ENCODE assay signal across 8 cellular contexts in genomic region chr15:67839358-67839928, GRCh38. TPM values are rescaled to one million over a fixed set of nuclear protein-coding genes. Genes with fewer than 3 reads are reported as not detected.
DNase-seq lines count a peak whose midpoint lies in the region; ATAC-seq, FAIRE-seq and TF ChIP-seq lines count a peak whose summit lies in the region.

No MANE protein-coding gene starts in this region.

- no peaks in the 10 kb centered on the region for H3K9me3 ChIP-seq in OCI-LY3 (ENCODE audit: insufficient read depth, low read length)
- no peaks in the 10 kb centered on the region; the same call in 2 of the 3 replicates for H3K9me3 ChIP-seq in GM12878 (replicated peaks; ENCODE audit: control insufficient read depth, insufficient read depth, low read length)
- no peaks in the 10 kb centered on the region for H3K9me3 ChIP-seq in smooth muscle cell (replicated peaks; ENCODE audit: low read depth)

- H2AFZ ChIP-seq in OCI-LY3 (ENCODE audit: low read depth, low read length) (peak overlapping the region; percentile 99), GM12878 (ENCODE audit: control insufficient read depth, low read depth, low read length) (peak overlapping the region; percentile 91), smooth muscle cell (ENCODE audit: low read depth) (no peak overlapping the region)

- peak overlapping the region; percentile 73 for H3K9ac ChIP-seq in OCI-LY3 (ENCODE audit: low read length)
- H3K9ac ChIP-seq in GM12878 (ENCODE audit: control insufficient read depth, insufficient read depth, low read length) = peak overlapping the region; percentile 84
- H3K9ac ChIP-seq in smooth muscle cell (ENCODE audit: low read depth) = peak overlapping the region; percentile 93

- RAD21 ChIA-PET in GM12878 (lab: Charles Lee; ENCODE audit: unreplicated experiment) = no interaction called here

- POLR2A ChIA-PET in GM12878 (lab: Charles Lee) = interaction anchor here (0.6 kb wide), 1 partner anchor 371 kb away, joined by 4 read pairs; no protein-coding TSS in a partner anchor

- no peaks in the 10 kb centered on the region for H3K36me3 Mint-ChIP-seq in immature natural killer cell

- CTCF ChIA-PET in GM12878 (lab: Yijun Ruan, JAX) = no interaction called here

- peaks cover 11% of the 10 kb centered on the region for H3F3A ChIP-seq in smooth muscle cell (ENCODE audit: low read depth)

- peak; percentile 14 for ATAC-seq in Right ventricle myocardium inferior
- ATAC-seq in HG03439 (IDR thresholded peaks at IDR 0.05; ENCODE audit: unreplicated experiment) = peak; percentile 5
- ATAC-seq in GM12878 = peak; percentile 30

- H3K27me3 Mint-ChIP-seq in immature natural killer cell (ENCODE audit: low read depth in 3 of 3) = peaks cover 27 to 37% (median 34%) of the 10 kb centered on the region in 3 donors

- DNase-seq in Right ventricle myocardium inferior (ENCODE audit: missing footprints) (no peak), cardiac septum (ENCODE audit: low spot score) (no peak), GM12878 (ENCODE audit: low read depth, low spot score) (no peak), immature natural killer cell (no peak), smooth muscle cell (lab: John Stamatoyannopoulos, UW; ENCODE audit: unreplicated experiment) (no peak), NCI-H1048 (lab: John Stamatoyannopoulos, UW) (no peak)

- FAIRE-seq in GM12878 (lab: Jason Lieb, UNC) = no peak

- no peaks in the 10 kb centered on the region for H3K36me3 ChIP-seq in OCI-LY3 (replicated peaks; ENCODE audit: low read depth, low read length)
- no peaks in the 10 kb centered on the region for H3K36me3 ChIP-seq in GM12878 (ENCODE audit: control insufficient read depth in 2 of 2, insufficient read depth in 2 of 2, low read length in 1 of 2)
- no peaks in the 10 kb centered on the region for H3K36me3 ChIP-seq in smooth muscle cell (ENCODE audit: low read depth)

- peaks cover 47 to 59% of the 10 kb centered on the region in 2 donors for H3K4me1 Mint-ChIP-seq in immature natural killer cell

- H4K20me1 ChIP-seq in OCI-LY3 (ENCODE audit: insufficient read depth, low read length) (no peaks in the 10 kb centered on the region), GM12878 (ENCODE audit: control insufficient read depth, insufficient read depth) (no peaks in the 10 kb centered on the region; the same call in 1 of the 2 replicates), smooth muscle cell (ENCODE audit: low read depth) (no peaks in the 10 kb centered on the region)

- H3K27me3 ChIP-seq in OCI-LY3 (ENCODE audit: low read depth, low read length) = peaks cover 21% of the 10 kb centered on the region
- peaks cover 12 to 14% of the 10 kb centered on the region in 2 experiments; a peak in 3 of 4 replicates for H3K27me3 ChIP-seq in GM12878 (replicated peaks in 1 of 2; ENCODE audit: control insufficient read depth in 2 of 2, insufficient read depth in 2 of 2, low read length in 1 of 2)
- H3K27me3 ChIP-seq in smooth muscle cell (ENCODE audit: low read depth) = peaks cover 34% of the 10 kb centered on the region

- peak overlapping the region; percentile 93 to 98 (median 96) for H3K27ac Mint-ChIP-seq in immature natural killer cell

- TF ChIP-seq CTCF in OCI-LY3 (IDR thresholded peaks at IDR 0.05; ENCODE audit: low read depth, low read length) = no peak
- TF ChIP-seq CTCF in GM12878 (IDR thresholded peaks at IDR 0.05 in 2 of 3, conservative IDR thresholded peaks at IDR 0.05 in 1 of 3; ENCODE audit: control insufficient read depth in 2 of 3, extremely low read depth in 1 of 3, insufficient read depth in 1 of 3, low read depth in 3 of 3, low read length in 3 of 3) = no peak
- no peak for TF ChIP-seq CTCF in smooth muscle cell (IDR thresholded peaks at IDR 0.05; ENCODE audit: borderline replicate concordance, insufficient read depth, poor library complexity, severe bottlenecking)

- no peak for TF ChIP-seq RAD21 in GM12878 (IDR thresholded peaks at IDR 0.05; ENCODE audit: insufficient read depth, low read depth, low read length)

- H3K4me3 Mint-ChIP-seq in immature natural killer cell = peak overlapping the region; percentile 89 to 97 (median 92)

- no TSS peak for BruUV-seq in GM12878 (replicated peaks; lab: Mats Ljungman, UMichigan)

- intact Hi-C loops in Right ventricle myocardium inferior (cut with DNase I) (loop anchor here (5.0 kb wide), 3 partner anchors 317 to 892 kb away; partner anchors contain the start of gene C15orf61), cardiac septum (cut with DNase I) (loop anchor here (2.0 to 10.0 kb wide), 4 partner anchors 299 to 895 kb away; partner anchors contain the start of gene C15orf61), GM12878 (cut with micrococcal nuclease; ENCODE audit: unreplicated experiment) (loop anchor here (5.0 to 10.0 kb wide), 2 partner anchors 235 to 892 kb away; no protein-coding TSS in a partner anchor)

- in situ Hi-C loops in GM12878 (cut with MboI) = loop anchor here (5.0 kb wide), 2 partner anchors 382 to 892 kb away; no protein-coding TSS in a partner anchor

- H3K79me2 ChIP-seq in OCI-LY3 (ENCODE audit: low read length) (no peaks in the 10 kb centered on the region), GM12878 (ENCODE audit: control insufficient read depth, insufficient read depth, low read length) (no peaks in the 10 kb centered on the region; the same call in 1 of the 2 replicates), smooth muscle cell (ENCODE audit: low read depth) (no peaks in the 10 kb centered on the region)

- TF ChIP-seq EP300 in GM12878 (IDR thresholded peaks at IDR 0.05; ENCODE audit: borderline replicate concordance in 1 of 2, control insufficient read depth in 1 of 2, low read depth in 2 of 2, low read length in 2 of 2) = no peak

- WGBS in GM12878 (ENCODE audit: insufficient coverage, insufficient replicate concordance, low lambda C conversion rate, missing lambda C conversion rate) = under 1% methylated on average over 12 of the region's 12 CpGs
- 16% methylated on average over 12 of the region's 12 CpGs for WGBS in smooth muscle cell (ENCODE audit: low lambda C conversion rate)

- H3K27ac ChIP-seq in OCI-LY3 (ENCODE audit: low read length) (peak overlapping the region; percentile 85), GM12878 (ENCODE audit: control insufficient read depth, insufficient read depth) (peak overlapping the region; percentile 83), smooth muscle cell (ENCODE audit: low read depth) (peak overlapping the region; percentile 82)

- H3K4me3 ChIP-seq in OCI-LY3 (ENCODE audit: low read length) = peak overlapping the region; percentile 85
- H3K4me3 ChIP-seq in GM12878 = peak overlapping the region; percentile 67; the same call in 1 of the 2 replicates
- peak overlapping the region; percentile 81 for H3K4me3 ChIP-seq in smooth muscle cell

- peaks cover 0 to 2% (median 0%) of the 10 kb centered on the region in 6 donors for H3K9me3 Mint-ChIP-seq in immature natural killer cell

- no peak for TF ChIP-seq POLR2A in GM12878 (IDR thresholded peaks at IDR 0.05; ENCODE audit: low read depth, low read length)

- H3K4me2 ChIP-seq in OCI-LY3 (ENCODE audit: low read length) (peak overlapping the region; percentile 84), GM12878 (ENCODE audit: control insufficient read depth, insufficient read depth) (peak overlapping the region; percentile 92), smooth muscle cell (peak overlapping the region; percentile 90)

- SMC1A ChIA-PET in GM12878 (lab: Charles Lee; ENCODE audit: uncharacterized antibody, unreplicated experiment) = interaction anchor here (0.8 to 2.5 kb wide), 2 partner anchors 16 to 338 kb away, joined by 3 to 29 read pairs; no protein-coding TSS in a partner anchor

- peaks cover 18% of the 10 kb centered on the region for H3K4me1 ChIP-seq in OCI-LY3 (ENCODE audit: low read length)
- peaks cover 30% of the 10 kb centered on the region for H3K4me1 ChIP-seq in GM12878 (ENCODE audit: control insufficient read depth, insufficient read depth, low read length)
- H3K4me1 ChIP-seq in smooth muscle cell (ENCODE audit: low read depth) = peaks cover 42% of the 10 kb centered on the region

RNA-seq across cellular contexts. Expression of gene RNU6-1, which starts 0.4 kb away (rescaled TPM):
- total RNA-seq in Right ventricle myocardium inferior = not detected
- not detected for total RNA-seq in cardiac septum
- total RNA-seq in GM12878 (2013; cell fraction: nucleolus; rRNA removed) = not detected in 2 replicates
- total RNA-seq in GM12878 (2014; rRNA removed) = not detected in 2 replicates
- not detected in 2 replicates for total RNA-seq in GM12878 (2014; rRNA removed; fragmentation: Illumina TruSeq; extraction: Trizol)
- not detected in 2 replicates for total RNA-seq in GM12878 (2021)
- polyA plus RNA-seq in GM12878 (2011; ENCODE audit: low read depth) = not detected
- polyA plus RNA-seq in GM12878 (2011; rRNA removed) = not detected in 2 replicates
- polyA plus RNA-seq in GM12878 (2011; cell fraction: cytosol; rRNA removed) = not detected in 2 replicates
- polyA plus RNA-seq in GM12878 (2011; cell fraction: nucleus; rRNA removed) = not detected in 2 replicates
- not detected in 2 replicates for polyA plus RNA-seq in GM12878 (2012)
- polyA plus RNA-seq in GM12878 (2014; fragmentation: Illumina TruSeq; extraction: Trizol) = not detected in 2 replicates
- not detected for polyA plus RNA-seq in GM12878 (2014; fragmentation: Nextera tagmentation; extraction: Ambion mirVana)
- polyA plus RNA-seq in GM12878 (2014; rRNA removed) = not detected in 2 replicates
- polyA plus RNA-seq in GM12878 (2016; fragmentation: Nextera tagmentation; extraction: Ambion mirVana) = not detected
- polyA minus RNA-seq in GM12878 (2011; rRNA and poly(A)+ RNA removed) = 1,322 TPM in 1 of 2 replicates, not detected in the other
- polyA minus RNA-seq in GM12878 (2011; cell fraction: cytosol; rRNA and poly(A)+ RNA removed) = not detected in 2 replicates
- polyA minus RNA-seq in GM12878 (2011; cell fraction: nucleus; rRNA and poly(A)+ RNA removed) = under 0.01 TPM in 1 of 2 replicates, not detected in the other
- polyA plus RNA-seq in immature natural killer cell = not detected
- not detected in 2 replicates for total RNA-seq in smooth muscle cell
- polyA plus RNA-seq in smooth muscle cell = not detected in 2 replicates

RNA-seq across cellular contexts. Expression of gene SKOR1, which starts 14.1 kb away (rescaled TPM):
- total RNA-seq in Right ventricle myocardium inferior (not detected), cardiac septum (0.24 TPM), GM12878 (2014; rRNA removed) (0.11 and 0.28 TPM in 2 replicates), GM12878 (2014; rRNA removed; fragmentation: Illumina TruSeq; extraction: Trizol) (0.04 and 0.05 TPM in 2 replicates), GM12878 (2021) (0.35 and 0.36 TPM in 2 replicates), smooth muscle cell (0.04 TPM in 1 of 2 replicates, not detected in the other)
- total RNA-seq in GM12878 (2013; cell fraction: nucleolus; rRNA removed) = 2.0 and 2.2 TPM in 2 replicates
- 0.08 TPM for polyA plus RNA-seq in GM12878 (2011; ENCODE audit: low read depth)
- polyA plus RNA-seq in GM12878 (2011; rRNA removed) (0.03 and 0.05 TPM in 2 replicates), GM12878 (2014; fragmentation: Illumina TruSeq; extraction: Trizol) (0.04 and 0.08 TPM in 2 replicates), GM12878 (2014; fragmentation: Nextera tagmentation; extraction: Ambion mirVana) (not detected), GM12878 (2014; rRNA removed) (0.06 and 0.14 TPM in 2 replicates), GM12878 (2016; fragmentation: Nextera tagmentation; extraction: Ambion mirVana) (not detected), immature natural killer cell (under 1 TPM in 1 of 3 donors, not detected in 2; 0.08 TPM), smooth muscle cell (0.21 and 0.27 TPM in 2 replicates)
- polyA plus RNA-seq in GM12878 (2011; cell fraction: cytosol; rRNA removed) = 0.09 and 0.12 TPM in 2 replicates
- polyA plus RNA-seq in GM12878 (2011; cell fraction: nucleus; rRNA removed) = 0.69 and 0.94 TPM in 2 replicates
- 0.17 and 0.24 TPM in 2 replicates for polyA plus RNA-seq in GM12878 (2012)
- polyA minus RNA-seq in GM12878 (2011; rRNA and poly(A)+ RNA removed) = 0.37 and 0.52 TPM in 2 replicates
- polyA minus RNA-seq in GM12878 (2011; cell fraction: cytosol; rRNA and poly(A)+ RNA removed) = 0.31 and 0.53 TPM in 2 replicates
- 0.24 and 0.57 TPM in 2 replicates for polyA minus RNA-seq in GM12878 (2011; cell fraction: nucleus; rRNA and poly(A)+ RNA removed)
